Comparison of ENCODE assay signal across 14 cellular contexts in the genomic region with DNA sequence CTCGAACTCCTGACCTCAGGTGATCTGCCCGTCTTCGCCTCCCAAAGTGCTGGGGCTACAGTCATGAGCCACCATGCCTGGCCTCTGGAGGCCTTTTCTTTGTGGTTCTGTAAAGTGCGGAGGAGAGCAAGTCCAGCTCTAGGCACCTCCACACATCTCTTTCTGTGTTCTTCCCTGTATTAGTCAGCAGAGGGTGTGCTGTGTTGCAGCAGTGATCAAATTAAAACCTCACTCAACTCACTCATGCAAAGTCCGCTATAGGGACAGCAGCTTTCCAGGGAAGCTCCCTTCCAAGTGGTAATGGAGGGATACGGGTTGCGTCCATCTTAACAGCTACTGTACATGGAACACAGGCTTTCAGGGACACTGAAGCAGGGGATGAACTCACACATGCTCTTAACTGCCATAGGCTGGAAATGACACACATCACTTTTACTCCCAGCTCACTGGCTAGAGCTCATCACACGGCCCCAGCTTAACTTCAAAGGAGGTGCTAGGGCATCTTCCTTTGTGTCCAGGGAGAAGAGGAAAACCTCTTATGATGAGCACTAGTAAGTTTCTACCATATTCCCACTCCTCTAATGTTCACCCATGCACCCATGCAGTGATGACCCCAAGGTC. TPM values are rescaled to one million over a fixed set of nuclear protein-coding genes. Genes with fewer than 3 reads are reported as not detected.
DNase-seq lines count a peak whose midpoint lies in the region; ATAC-seq and TF ChIP-seq lines count a peak whose summit lies in the region.
"Had no signal": no experiment of that assay in that cellular context is flagged by ENCODE, and none has a peak within 500 bp of the region (broad histone marks: within the 10 kb centered on the region; RNA-seq: fewer than 3 reads in every experiment).

No MANE protein-coding gene starts in this region.

- no peaks in the 10 kb centered on the region for H3K27me3 ChIP-seq in upper lobe of right lung
- H3K27me3 ChIP-seq: esophagus squamous epithelium had no signal

- no peak overlapping the region for H3K27ac ChIP-seq in upper lobe of right lung
- H3K27ac ChIP-seq: esophagus squamous epithelium, psoas muscle had no signal

- no peaks in the 10 kb centered on the region for H3K36me3 Mint-ChIP-seq in memory B cell

- H3K9me3 Mint-ChIP-seq in memory B cell = no peaks in the 10 kb centered on the region

- no peak overlapping the region for H3K4me3 Mint-ChIP-seq in memory B cell
- H3K4me3 Mint-ChIP-seq: activated CD8-positive, alpha-beta T cell treated with anti-CD3 and anti-CD28 coated beads, Interleukin-2, amount 10 ng/mL, durations not matched to agents 7 days and 5 days had no signal

- intact Hi-C loops in upper lobe of right lung (cut with DNase I) = no loop called here

- no peaks in the 10 kb centered on the region for H3K4me1 ChIP-seq in upper lobe of right lung
- H3K4me1 ChIP-seq: Caco-2, psoas muscle had no signal

- no peaks in the 10 kb centered on the region for H3K36me3 ChIP-seq in upper lobe of right lung
- H3K36me3 ChIP-seq: esophagus squamous epithelium had no signal

- no peak for TF ChIP-seq CTCF in foreskin fibroblast (IDR thresholded peaks at IDR 0.05; ENCODE audit: low read depth, low read length)
- TF ChIP-seq CTCF in upper lobe of right lung (IDR thresholded peaks at IDR 0.05) = no peak

- CTCF ChIA-PET in HEK293T (lab: Yijun Ruan, JAX) = interaction anchor here (0.9 to 1.2 kb wide), 3 partner anchors 21 to 82 kb away, joined by 3 read pairs; no protein-coding TSS in a partner anchor

- H3K27ac Mint-ChIP-seq in memory B cell = no peak overlapping the region
- H3K27ac Mint-ChIP-seq: activated CD8-positive, alpha-beta T cell treated with anti-CD3 and anti-CD28 coated beads, Interleukin-2, amount 10 ng/mL, durations not matched to agents 7 days and 5 days had no signal

- ATAC-seq in GM18498 (IDR thresholded peaks at IDR 0.05; ENCODE audit: unreplicated experiment) (peak; percentile 76), memory B cell (ENCODE audit: low read depth) (peak; percentile 93), upper lobe of right lung (no peak)
- ATAC-seq: activated CD8-positive, alpha-beta T cell treated with anti-CD3 and anti-CD28 coated beads, Interleukin-2, amount 10 ng/mL, durations not matched to agents 7 days and 5 days; left cardiac atrium; psoas muscle had no signal

- peaks cover 38% of the 10 kb centered on the region for H3K4me1 Mint-ChIP-seq in memory B cell

- H3K9me3 ChIP-seq in upper lobe of right lung = no peaks in the 10 kb centered on the region
- H3K9me3 ChIP-seq: Caco-2, esophagus squamous epithelium, psoas muscle had no signal

- H3K4me3 ChIP-seq in foreskin fibroblast (ENCODE audit: low read depth in 1 of 2, low read length in 2 of 2) = no peak overlapping the region
- H3K4me3 ChIP-seq in upper lobe of right lung = no peak overlapping the region
- H3K4me3 ChIP-seq: esophagus squamous epithelium, psoas muscle had no signal

- H3K27me3 Mint-ChIP-seq in memory B cell = no peaks in the 10 kb centered on the region

- DNase-seq in HEK293T (ENCODE audit: extremely low spot score) (peak; percentile 14), SK-N-DZ (ENCODE audit: low spot score) (peak; percentile 54), memory B cell (ENCODE audit: low spot score in 2 of 2) (peak in 1 of 2 donors; percentile 11), NCI-H446 treated with DMSO at 0.1 percent for 48 hours (lab: John Stamatoyannopoulos, UW) (no peak), foreskin fibroblast (no peak), T-helper 1 cell (no peak), upper lobe of right lung (no peak)
- DNase-seq: activated CD8-positive, alpha-beta T cell treated with anti-CD3 and anti-CD28 coated beads, Interleukin-2, amount 10 ng/mL, durations not matched to agents 7 days and 5 days; esophagus squamous epithelium; left cardiac atrium; psoas muscle; SHP77 treated with DMSO at 0.1 percent for 48 hours had no signal

- POLR2A ChIA-PET in HEK293T (lab: Yijun Ruan, JAX) = no interaction called here

TF ChIP-seq in HEK293T, 16 proteins besides CTCF, POLR2A, EP300 and RAD21:
- no peak for TF ChIP-seq NFRKB (IDR thresholded peaks at IDR 0.05)
- no peak for TF ChIP-seq FOXM1 (IDR thresholded peaks at IDR 0.05; ENCODE audit: borderline replicate concordance)
- no peak for TF ChIP-seq ELF4 (IDR thresholded peaks at IDR 0.05)

RNA-seq across cellular contexts. Expression of a gene that starts 36.0 kb away (rescaled TPM):
- polyA plus RNA-seq in SK-N-DZ (2014; cell fraction: cytosol; rRNA removed) = 14.5 and 15.0 TPM in 2 replicates
- 47.1 and 73.1 TPM in 2 replicates for polyA plus RNA-seq in SK-N-DZ (2014; cell fraction: nucleus; rRNA removed)
- total RNA-seq in upper lobe of right lung = 41.3 TPM

RNA-seq across cellular contexts. Expression of a gene that starts 45.2 kb away (rescaled TPM):
- 141 and 145 TPM in 2 replicates for polyA plus RNA-seq in SK-N-DZ (2014; cell fraction: cytosol; rRNA removed)
- polyA plus RNA-seq in SK-N-DZ (2014; cell fraction: nucleus; rRNA removed) = 45.9 and 53.7 TPM in 2 replicates
- 319 TPM for total RNA-seq in upper lobe of right lung

Comparison
In these comparisons a context has a peak if more than half of its experiments do, and no peak if none do; other contexts are left out.
1. DNase-seq: peak in HEK293T (single experiment) and SK-N-DZ (single experiment); none in NCI-H446 treated with DMSO at 0.1 percent for 48 hours (single experiment), foreskin fibroblast (0 of 2), T-helper 1 cell (0 of 5) and upper lobe of right lung (single experiment).